12 cellular contexts compared by ENCODE assay signal in genomic region chr18:74645717-74646116, GRCh38.
"Had no signal": no experiment of that assay in that cellular context is flagged by ENCODE, and none has a peak within 500 bp of the region (broad histone marks: within the 10 kb centered on the region; RNA-seq: fewer than 3 reads in every experiment).

No MANE protein-coding gene starts in this region.

- DNase-seq: activated CD4-positive, CD25-positive, alpha-beta regulatory T cell; activated effector memory CD4-positive, alpha-beta T cell treated with Interleukin-2 at 50 U/mL for 16 hours; activated T-cell treated with anti-CD3 and anti-CD28 coated beads, Interleukin-2, amount 50 U/mL, for 1 hour; amniotic stem cell; esophagus squamous epithelium; foreskin melanocyte; head of caudate nucleus; mesendoderm; nephron progenitor cell; stimulated activated CD4-positive, alpha-beta T cell treated with anti-CD3 and anti-CD28 coated beads, Interleukin-2, amount 100 ng/mL, for 48 hours; stimulated activated naive CD4-positive, alpha-beta T cell treated with Interleukin-2 at 50 U/mL for 16 hours; T-helper 17 cell had no signal

- H3K4me1 ChIP-seq: esophagus squamous epithelium had no signal

- H3K4me3 ChIP-seq: esophagus squamous epithelium had no signal

- H3K27ac ChIP-seq: esophagus squamous epithelium had no signal

- ATAC-seq: T-helper 17 cell had no signal

- H3K9me3 ChIP-seq: esophagus squamous epithelium had no signal
